Comparison of ENCODE assay signal across 20 cellular contexts in genomic region chr1:7363481-7363880, GRCh38.
DNase-seq lines count a peak whose midpoint lies in the region; ATAC-seq and TF ChIP-seq lines count a peak whose summit lies in the region.
"Had no signal": no experiment of that assay in that cellular context is flagged by ENCODE, and none has a peak within 500 bp of the region (broad histone marks: within the 10 kb centered on the region; RNA-seq: fewer than 3 reads in every experiment).

No MANE protein-coding gene starts in this region.

- peak overlapping the region in 8 of 11 experiments; percentile 18 to 69 (median 58); a peak in 14 of 22 replicates for H3K4me2 ChIP-seq in BLaER1 treated with 17β-estradiol and CSF1 and Interleukin-3, amounts not matched to agents 10 nM and 100 nM
- no peak overlapping the region for H3K4me2 ChIP-seq in neuronal stem cell (ENCODE audit: insufficient read depth, low read length, poor library complexity, severe bottlenecking)
- H3K4me2 ChIP-seq: KMS-11 had no signal

- H2AFZ ChIP-seq in neuronal stem cell (ENCODE audit: low read length): no peak overlapping the region

- no peak overlapping the region for H2BK120ac ChIP-seq in neuronal stem cell (ENCODE audit: low read depth, low read length)

- no peak overlapping the region for H2AK5ac ChIP-seq in neuronal stem cell (ENCODE audit: low read depth, low read length)

- H3K79me1 ChIP-seq in neuronal stem cell (ENCODE audit: low read depth, low read length): no peaks in the 10 kb centered on the region

- H3K9ac ChIP-seq in BLaER1 treated with 17β-estradiol and CSF1 and Interleukin-3, amounts not matched to agents 10 nM and 100 nM: no peak overlapping the region
- H3K9ac ChIP-seq in neuronal stem cell (ENCODE audit: low read depth, low read length, poor library complexity): no peak overlapping the region
- H3K9ac ChIP-seq: KMS-11 had no signal

- no peak for TF ChIP-seq CTCF in tibial artery (IDR thresholded peaks at IDR 0.05)

- no CpG with 5 or more reads among the region's 6 CpGs for WGBS in neuronal stem cell (ENCODE audit: extremely low coverage in 2 of 2, insufficient read length in 2 of 2, insufficient replicate concordance in 1 of 2), 2 donors

- H3K14ac ChIP-seq in neuronal stem cell (ENCODE audit: low read length): no peak overlapping the region

- H3K18ac ChIP-seq in neuronal stem cell (ENCODE audit: low read length): peak overlapping the region; percentile 21

- ATAC-seq in Right ventricle myocardium inferior (peak; percentile 79), left cardiac atrium (peak; percentile 81 to 85), GM18498 (IDR thresholded peaks at IDR 0.05; ENCODE audit: unreplicated experiment) (no peak)
- ATAC-seq: PC-3 had no signal

- H2BK12ac ChIP-seq in neuronal stem cell (ENCODE audit: low read length): no peak overlapping the region

- H3K9me3 ChIP-seq in BLaER1 treated with 17β-estradiol and CSF1 and Interleukin-3, amounts not matched to agents 10 nM and 100 nM (replicated peaks in 1 of 11): peaks cover 0 to 8% (median 0%) of the 10 kb centered on the region in 11 experiments; a peak in 2 of 22 replicates
- H3K9me3 ChIP-seq in neuronal stem cell (replicated peaks in 1 of 2; ENCODE audit: control insufficient read depth in 2 of 2, insufficient read depth in 1 of 2, low read depth in 1 of 2, low read length in 2 of 2) (no peaks in the 10 kb centered on the region), tibial artery (no peaks in the 10 kb centered on the region)
- H3K9me3 ChIP-seq: Caco-2 had no signal

- peaks cover 0 to 31% (median 22%) of the 10 kb centered on the region in 10 experiments; a peak in 12 of 20 replicates for H3K4me1 ChIP-seq in BLaER1 treated with 17β-estradiol and CSF1 and Interleukin-3, amounts not matched to agents 10 nM and 100 nM
- peaks cover 0 to 3% of the 10 kb centered on the region in 2 donors for H3K4me1 ChIP-seq in neuronal stem cell (ENCODE audit: control insufficient read depth in 2 of 2, insufficient read depth in 1 of 2, low read depth in 1 of 2, low read length in 2 of 2)
- H3K4me1 ChIP-seq in tibial artery: no peaks in the 10 kb centered on the region
- H3K4me1 ChIP-seq: Caco-2 had no signal

- H4K91ac ChIP-seq in neuronal stem cell (ENCODE audit: low read depth, low read length, poor library complexity): no peak overlapping the region

- intact Hi-C loops in Right ventricle myocardium inferior (cut with DNase I) (loop anchor here (5.0 kb wide), 1 partner anchor 154 kb away; no protein-coding TSS in a partner anchor), left cardiac atrium (cut with DNase I) (loop anchor here in 1 of 2 donors (5.0 kb wide), 1 partner anchor 71 kb away; no protein-coding TSS in a partner anchor), tibial artery (cut with DNase I; ENCODE audit: low total_unique reads) (no loop called here)

- no peak overlapping the region for H3K4me3 ChIP-seq in BLaER1 treated with 17β-estradiol and CSF1 and Interleukin-3, amounts not matched to agents 10 nM and 100 nM
- H3K4me3 ChIP-seq in neuronal stem cell (ENCODE audit: low read length in 2 of 2): no peak overlapping the region
- H3K4me3 ChIP-seq in tibial artery: no peak overlapping the region

- H3K27ac ChIP-seq in BLaER1 treated with 17β-estradiol and CSF1 and Interleukin-3, amounts not matched to agents 10 nM and 100 nM: no peak overlapping the region
- H3K27ac ChIP-seq in neuronal stem cell (replicated peaks; ENCODE audit: low read length): no peak overlapping the region
- H3K27ac ChIP-seq in tibial artery: no peak overlapping the region
- H3K27ac ChIP-seq: KMS-11 had no signal

- H4K20me1 ChIP-seq in BLaER1 treated with 17β-estradiol and CSF1 and Interleukin-3, amounts not matched to agents 10 nM and 100 nM: no peaks in the 10 kb centered on the region

- no peak overlapping the region for H2BK15ac ChIP-seq in neuronal stem cell (ENCODE audit: low read length)

- H3K4ac ChIP-seq in neuronal stem cell (ENCODE audit: low read length): no peak overlapping the region

- DNase-seq in Right ventricle myocardium inferior (ENCODE audit: missing footprints) (no peak), left cardiac atrium (peak; percentile 49), neuronal stem cell (ENCODE audit: low spot score) (no peak), tibial artery (no peak), inferior parietal cortex (ENCODE audit: extremely low spot score) (no peak)
- DNase-seq in activated CD4-positive, alpha-beta T cell treated with anti-CD3 and anti-CD28 coated beads, Interleukin-2, amount 50 U/mL, for 4 hours: no peak
- DNase-seq: C1 segment of cervical spinal cord; Caco-2; CD4-positive, alpha-beta memory T cell; HCEC 1CT; NCI-H1048; NCI-H1417; NCI-H1694; NCI-H2029 treated with DMSO at 0.1 percent for 48 hours; NCI-H526 treated with DMSO at 0.1 percent for 48 hours; PC-3; SHP77 had no signal

- H3K36me3 ChIP-seq in BLaER1 treated with 17β-estradiol and CSF1 and Interleukin-3, amounts not matched to agents 10 nM and 100 nM: no peaks in the 10 kb centered on the region
- H3K36me3 ChIP-seq in neuronal stem cell (replicated peaks in 1 of 2; ENCODE audit: control insufficient read depth in 2 of 2, insufficient read depth in 2 of 2, low read length in 2 of 2) (no peaks in the 10 kb centered on the region), tibial artery (no peaks in the 10 kb centered on the region)

- no peak overlapping the region for H3K23ac ChIP-seq in neuronal stem cell (ENCODE audit: low read depth, low read length, poor library complexity)

- H4K8ac ChIP-seq in neuronal stem cell (ENCODE audit: low read depth, low read length): no peak overlapping the region

- no peak overlapping the region for H2BK5ac ChIP-seq in neuronal stem cell (ENCODE audit: low read length)

- H3K27me3 ChIP-seq in BLaER1 treated with 17β-estradiol and CSF1 and Interleukin-3, amounts not matched to agents 10 nM and 100 nM: no peaks in the 10 kb centered on the region
- peaks cover 0 to 3% (median 0%) of the 10 kb centered on the region in 3 experiments for H3K27me3 ChIP-seq in neuronal stem cell (ENCODE audit: control insufficient read depth in 3 of 3, insufficient read depth in 3 of 3, low read depth in 1 of 3, low read length in 3 of 3)
- no peaks in the 10 kb centered on the region for H3K27me3 ChIP-seq in tibial artery
